Comparison of ENCODE assay signal across 8 cellular contexts in genomic region chr17:39928868-39929651, GRCh38. TPM values are rescaled to one million over a fixed set of nuclear protein-coding genes. Genes with fewer than 3 reads are reported as not detected.
DNase-seq lines count a peak whose midpoint lies in the region; ATAC-seq and TF ChIP-seq lines count a peak whose summit lies in the region.

No MANE protein-coding gene starts in this region.

- H2BK5ac ChIP-seq in H9 (ENCODE audit: insufficient read length, low read length), result no peak overlapping the region

- H3K27ac Mint-ChIP-seq in H9, result no peak overlapping the region

- H4K8ac ChIP-seq in H9 (replicated peaks; ENCODE audit: insufficient read length, low read depth, low read length), result no peak overlapping the region

- peaks cover 13% of the 10 kb centered on the region for H3K79me1 ChIP-seq in H9 (ENCODE audit: insufficient read depth, low read depth, low read length, poor library complexity, severe bottlenecking)

- no peak overlapping the region for H3K56ac ChIP-seq in H9 (ENCODE audit: insufficient read length, low read depth, low read length)

- no peak overlapping the region for H4K5ac ChIP-seq in H9 (ENCODE audit: insufficient read length, low read depth, low read length)

- POLR2A ChIA-PET in A673 (lab: Charles Lee; ENCODE audit: low non-redundant PET), result no interaction called here

- H3K9me3 Mint-ChIP-seq in H9, result no peaks in the 10 kb centered on the region; a peak in 1 of 5 replicates

- H2AFZ ChIP-seq in KMS-11 (ENCODE audit: low read depth), result peak overlapping the region; percentile 2; the same call in 1 of the 2 replicates
- no peak overlapping the region for H2AFZ ChIP-seq in H9 (ENCODE audit: low read length)

- DNase-seq in ascending aorta (ENCODE audit: low spot score in 2 of 2), result no peak
- DNase-seq in right lobe of liver, result no peak
- DNase-seq in H9, result no peak
- no peak for DNase-seq in A673 (ENCODE audit: low spot score)
- no peak for DNase-seq in prostate gland (ENCODE audit: low spot score)

- H3K79me2 ChIP-seq in KMS-11 (ENCODE audit: insufficient read depth, low read depth), result peaks cover 33% of the 10 kb centered on the region
- peaks cover 13% of the 10 kb centered on the region; the same call in 1 of the 2 replicates for H3K79me2 ChIP-seq in H9 (ENCODE audit: insufficient read depth, low read length)

- H3K23me2 ChIP-seq in H9 (ENCODE audit: insufficient read length, low read depth, low read length, poor library complexity, severe bottlenecking), result peaks cover 15% of the 10 kb centered on the region

- peaks cover 38 to 44% of the 10 kb centered on the region in 2 experiments for H3K4me1 Mint-ChIP-seq in H9

- peak overlapping the region in 10 of 11 experiments; percentile 66 to 82 (median 73); a peak in 21 of 22 replicates for H3K27ac ChIP-seq in BLaER1 treated with 17β-estradiol and CSF1 and Interleukin-3, amounts not matched to agents 10 nM and 100 nM
- H3K27ac ChIP-seq in KMS-11 (peak overlapping the region; percentile 97), ascending aorta (peak overlapping the region; percentile 98 to 99), right lobe of liver (peak overlapping the region; percentile 89 to 98 (median 95)), H9 (ENCODE audit: insufficient read length, low read depth, low read length) (no peak overlapping the region), A673 (ENCODE audit: low read depth, low read length, poor library complexity, severe bottlenecking) (no peak overlapping the region), prostate gland (peak overlapping the region in 1 of 2 donors; percentile 79)

- no peak overlapping the region for H3T11ph ChIP-seq in H9 (ENCODE audit: low read length)

- ATAC-seq in right lobe of liver (peak in 1 of 4 donors; percentile 16), HG03460 (IDR thresholded peaks at IDR 0.05; ENCODE audit: unreplicated experiment) (no peak)

- 33% methylated on average over 7 of the region's 8 CpGs for WGBS in right lobe of liver (ENCODE audit: insufficient coverage, low coverage, low lambda C conversion rate, missing lambda C conversion rate)
- no CpG with 5 or more reads among the region's 8 CpGs for WGBS in H9 (ENCODE audit: extremely low coverage, insufficient read length, low lambda C conversion rate)
- WGBS in prostate gland, result 71% methylated on average over 8 of the region's 8 CpGs

- no peak overlapping the region for H3K18ac ChIP-seq in H9 (ENCODE audit: insufficient read length, low read depth, low read length)

- no peak overlapping the region for H3K4ac ChIP-seq in H9 (ENCODE audit: low read depth, low read length)

- no peaks in the 10 kb centered on the region for H3K27me3 ChIP-seq in BLaER1 treated with 17β-estradiol and CSF1 and Interleukin-3, amounts not matched to agents 10 nM and 100 nM
- no peaks in the 10 kb centered on the region for H3K27me3 ChIP-seq in KMS-11 (ENCODE audit: insufficient read depth, low read depth)
- H3K27me3 ChIP-seq in ascending aorta, result no peaks in the 10 kb centered on the region
- no peaks in the 10 kb centered on the region for H3K27me3 ChIP-seq in right lobe of liver
- H3K27me3 ChIP-seq in H9 (ENCODE audit: insufficient read depth, low read length), result no peaks in the 10 kb centered on the region
- no peaks in the 10 kb centered on the region for H3K27me3 ChIP-seq in A673 (replicated peaks; ENCODE audit: insufficient read depth, low read depth, low read length, poor library complexity)
- no peaks in the 10 kb centered on the region for H3K27me3 ChIP-seq in prostate gland (replicated peaks; ENCODE audit: insufficient read depth)

- TF ChIP-seq CTCF in KMS-11 (conservative IDR thresholded peaks at IDR 0.05; ENCODE audit: low read depth, low read length) (no peak), ascending aorta (IDR thresholded peaks at IDR 0.05) (no peak), right lobe of liver (IDR thresholded peaks at IDR 0.05) (no peak), H9 (conservative IDR thresholded peaks at IDR 0.05) (no peak), A673 (conservative IDR thresholded peaks at IDR 0.05; ENCODE audit: low read depth, low read length) (no peak), prostate gland (IDR thresholded peaks at IDR 0.05) (no peak)

- TF ChIP-seq POLR2A in right lobe of liver (IDR thresholded peaks at IDR 0.05) (no peak), prostate gland (IDR thresholded peaks at IDR 0.05) (no peak)

- H2BK20ac ChIP-seq in H9 (ENCODE audit: low read depth, low read length, poor library complexity, severe bottlenecking), result no peak overlapping the region

- intact Hi-C loops in ascending aorta (cut with DNase I), result loop anchor here (1.0 to 10.0 kb wide), 4 partner anchors 182 to 1062 kb away; partner anchors contain the start of gene PLXDC1
- intact Hi-C loops in right lobe of liver (cut with DNase I), result no loop called here
- intact Hi-C loops in A673 (cut with micrococcal nuclease; ENCODE audit: unreplicated experiment), result no loop called here
- intact Hi-C loops in prostate gland (cut with DNase I), result no loop called here

- H3K4me1 ChIP-seq in BLaER1 treated with 17β-estradiol and CSF1 and Interleukin-3, amounts not matched to agents 10 nM and 100 nM, result peaks cover 59 to 79% (median 73%) of the 10 kb centered on the region in 10 experiments
- H3K4me1 ChIP-seq in KMS-11 (ENCODE audit: low read depth, poor library complexity, severe bottlenecking) (peaks cover 59% of the 10 kb centered on the region), ascending aorta (peaks cover 14 to 37% of the 10 kb centered on the region in 2 donors), right lobe of liver (peaks cover 0 to 34% (median 17%) of the 10 kb centered on the region in 4 donors), H9 (ENCODE audit: insufficient read depth, low read length) (peaks cover 5% of the 10 kb centered on the region; the same call in 1 of the 2 replicates), A673 (ENCODE audit: insufficient read depth, low read length, poor library complexity, severe bottlenecking) (no peaks in the 10 kb centered on the region), prostate gland (replicated peaks) (peaks cover 3% of the 10 kb centered on the region)

- no peak overlapping the region for H2BK15ac ChIP-seq in H9 (ENCODE audit: low read depth, low read length)

- no peak overlapping the region for H2BK12ac ChIP-seq in H9 (ENCODE audit: insufficient read length, low read depth, low read length)

- peak overlapping the region; percentile 14 to 91 (median 58); a peak in 19 of 22 replicates for H3K9ac ChIP-seq in BLaER1 treated with 17β-estradiol and CSF1 and Interleukin-3, amounts not matched to agents 10 nM and 100 nM
- H3K9ac ChIP-seq in KMS-11 (peak overlapping the region; percentile 91), H9 (ENCODE audit: extremely low read depth, insufficient read length, low read length) (no peak overlapping the region)

- peaks cover 3% of the 10 kb centered on the region in 3 experiments for H3K36me3 Mint-ChIP-seq in H9 (ENCODE audit: insufficient read depth in 1 of 3, low read depth in 3 of 3)

- no peak overlapping the region for H4K91ac ChIP-seq in H9 (ENCODE audit: insufficient read length, low read depth, low read length)

- peak overlapping the region; percentile 96 to 100 (median 98) for H3K4me2 ChIP-seq in BLaER1 treated with 17β-estradiol and CSF1 and Interleukin-3, amounts not matched to agents 10 nM and 100 nM
- H3K4me2 ChIP-seq in KMS-11 (peak overlapping the region; percentile 75), H9 (ENCODE audit: insufficient read depth, insufficient read length, low read length) (no peak overlapping the region)

- peaks cover 0 to 4% (median 2%) of the 10 kb centered on the region in 11 experiments; a peak in 15 of 22 replicates for H3K36me3 ChIP-seq in BLaER1 treated with 17β-estradiol and CSF1 and Interleukin-3, amounts not matched to agents 10 nM and 100 nM
- H3K36me3 ChIP-seq in KMS-11 (ENCODE audit: insufficient read depth) (no peaks in the 10 kb centered on the region), ascending aorta (peaks cover 0 to under 1% of the 10 kb centered on the region in 2 donors), right lobe of liver (no peaks in the 10 kb centered on the region), A673 (ENCODE audit: insufficient read depth, low read length, poor library complexity, severe bottlenecking) (no peaks in the 10 kb centered on the region), prostate gland (no peaks in the 10 kb centered on the region)

- H3K4me3 ChIP-seq in BLaER1 treated with 17β-estradiol and CSF1 and Interleukin-3, amounts not matched to agents 10 nM and 100 nM, result peak overlapping the region in 7 of 10 experiments; percentile 12 to 87 (median 80); a peak in 8 of 20 replicates
- H3K4me3 ChIP-seq in KMS-11 (IDR thresholded peaks at IDR 0.05; ENCODE audit: insufficient read depth, low read depth, low read length), result peak overlapping the region; percentile 12
- peak overlapping the region; percentile 95 to 100 for H3K4me3 ChIP-seq in ascending aorta
- H3K4me3 ChIP-seq in right lobe of liver, result no peak overlapping the region
- H3K4me3 ChIP-seq in A673 (ENCODE audit: low read depth, low read length, poor library complexity, severe bottlenecking), result no peak overlapping the region
- no peak overlapping the region for H3K4me3 ChIP-seq in prostate gland

- no TSS peak for BruUV-seq in A673 (replicated peaks; lab: Mats Ljungman, UMichigan)

- no peaks in the 10 kb centered on the region for H3K27me3 Mint-ChIP-seq in H9 (ENCODE audit: low read depth)

- no peak overlapping the region for H3K23ac ChIP-seq in H9 (ENCODE audit: insufficient read length, low read depth, low read length)

- H2BK120ac ChIP-seq in H9 (ENCODE audit: low read depth, low read length, poor library complexity, severe bottlenecking), result no peak overlapping the region

- CTCF ChIA-PET in A673 (lab: Charles Lee), result no interaction called here

- peaks cover 0 to 4% (median 0%) of the 10 kb centered on the region in 11 experiments; a peak in 1 of 22 replicates for H3K9me3 ChIP-seq in BLaER1 treated with 17β-estradiol and CSF1 and Interleukin-3, amounts not matched to agents 10 nM and 100 nM (replicated peaks in 1 of 11)
- H3K9me3 ChIP-seq in ascending aorta (no peaks in the 10 kb centered on the region), right lobe of liver (no peaks in the 10 kb centered on the region), H9 (ENCODE audit: control insufficient read depth, low read depth, low read length) (no peaks in the 10 kb centered on the region), A673 (ENCODE audit: low read depth, low read length, poor library complexity, severe bottlenecking) (no peaks in the 10 kb centered on the region), prostate gland (no peaks in the 10 kb centered on the region)

- H2AK5ac ChIP-seq in H9 (ENCODE audit: insufficient read length, low read length), result no peak overlapping the region

- H4K20me1 ChIP-seq in BLaER1 treated with 17β-estradiol and CSF1 and Interleukin-3, amounts not matched to agents 10 nM and 100 nM, result peaks cover 11 to 37% (median 27%) of the 10 kb centered on the region in 11 experiments; a peak in 18 of 22 replicates
- H4K20me1 ChIP-seq in KMS-11 (ENCODE audit: insufficient read depth), result no peaks in the 10 kb centered on the region; the same call in 1 of the 2 replicates
- no peaks in the 10 kb centered on the region for H4K20me1 ChIP-seq in H9 (ENCODE audit: control insufficient read depth, insufficient read depth, insufficient read length)

- H3K14ac ChIP-seq in H9 (ENCODE audit: insufficient read depth, low read length), result no peak overlapping the region

- peak overlapping the region in 1 of 2 experiments; percentile 89; a peak in 3 of 5 replicates for H3K4me3 Mint-ChIP-seq in H9

RNA-seq across cellular contexts. Expression of gene LRRC3C, which starts 1.5 kb away (rescaled TPM):
- total RNA-seq in ascending aorta, result not detected
- not detected for total RNA-seq in right lobe of liver
- total RNA-seq in H9 (2021), result not detected in 2 replicates
- total RNA-seq in A673 (2021), result not detected in 2 replicates
- total RNA-seq in prostate gland, result not detected

RNA-seq across cellular contexts. Expression of gene ORMDL3, which starts 1.7 kb away (rescaled TPM):
- total RNA-seq in ascending aorta (32.2 TPM), right lobe of liver (100 to 1,000 TPM; 105 to 174 (median 128) TPM), H9 (2021) (58.6 and 63.3 TPM in 2 replicates), A673 (2021) (18.0 and 20.8 TPM in 2 replicates), prostate gland (10 to 100 TPM; 82.4 to 91.6 TPM)

RNA-seq across cellular contexts. Expression of gene GSDMB, which starts 10.6 kb away (rescaled TPM):
- total RNA-seq in ascending aorta (6.9 TPM), right lobe of liver (10 to 100 TPM in 3 of 6 experiments, 1 to 10 TPM in 3; 4.7 to 40.8 (median 18.8) TPM), H9 (2021) (6.6 and 8.5 TPM in 2 replicates), A673 (2021) (5.0 and 5.3 TPM in 2 replicates), prostate gland (10 to 100 TPM in 1 of 2 donors, 1 to 10 TPM in 1; 4.0 to 17.0 TPM)

RNA-seq across cellular contexts. Expression of gene GSDMA, which starts 33.7 kb away (rescaled TPM):
- total RNA-seq in ascending aorta, result not detected
- total RNA-seq in right lobe of liver, result under 1 TPM in 2 of 6 experiments, not detected in 4; 0.42 to 0.99 TPM
- not detected in 2 replicates for total RNA-seq in H9 (2021)
- not detected in 2 replicates for total RNA-seq in A673 (2021)
- 1 to 10 TPM in 1 of 2 donors, not detected in 1; 1.2 TPM for total RNA-seq in prostate gland

RNA-seq across cellular contexts. Expression of gene PSMD3, which starts 51.5 kb away (rescaled TPM):
- 93.1 TPM for total RNA-seq in ascending aorta
- total RNA-seq in right lobe of liver, result 10 to 100 TPM; 58.3 to 85.3 (median 67.4) TPM
- total RNA-seq in H9 (2021), result 174 and 177 TPM in 2 replicates
- total RNA-seq in A673 (2021), result 161 and 168 TPM in 2 replicates
- total RNA-seq in prostate gland, result 100 to 1,000 TPM in 1 of 2 donors, 10 to 100 TPM in 1; 96.4 to 116 TPM

Comparison
In these comparisons a context has a peak if more than half of its experiments do, and no peak if none do; other contexts are left out.
1. H3K27ac ChIP-seq: peak in BLaER1 treated with 17β-estradiol and CSF1 and Interleukin-3, amounts not matched to agents 10 nM and 100 nM (10 of 11), KMS-11 (single experiment), ascending aorta (2 of 2) and right lobe of liver (3 of 3); none in H9 (single experiment) and A673 (single experiment).
2. H3K4me3 ChIP-seq: peak in BLaER1 treated with 17β-estradiol and CSF1 and Interleukin-3, amounts not matched to agents 10 nM and 100 nM (7 of 10), KMS-11 (single experiment) and ascending aorta (2 of 2); none in right lobe of liver (0 of 3), A673 (single experiment) and prostate gland (0 of 2).